ENCODE assay signal across 8 cellular contexts in the genomic region with DNA sequence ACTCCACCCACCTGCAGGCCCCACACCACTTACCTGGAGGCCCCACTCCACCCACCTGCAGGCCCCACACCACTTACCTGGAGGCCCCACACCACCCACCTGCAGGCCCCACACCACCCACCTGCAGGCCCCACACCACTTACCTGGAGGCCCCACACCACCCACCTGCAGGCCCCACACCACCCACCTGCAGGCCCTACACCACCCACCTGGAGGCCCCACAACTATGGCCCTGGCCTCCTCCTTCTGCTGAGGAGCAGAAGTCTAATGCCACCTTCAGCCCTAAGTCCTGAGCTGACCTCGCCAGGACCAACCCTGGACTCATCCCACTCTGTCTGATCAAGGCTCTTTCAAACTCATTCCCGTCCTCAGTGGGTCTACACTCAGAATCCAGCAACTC. TPM values are rescaled to one million over a fixed set of nuclear protein-coding genes. Genes with fewer than 3 reads are reported as not detected.
A peak's percentile ranks its signal among the peaks of the same experiment; 100 is the strongest.
DNase-seq lines count a peak whose midpoint lies in the region; ATAC-seq and TF ChIP-seq lines count a peak whose summit lies in the region.
"Not testable (repeated sequence)": the region's sequence is repeated elsewhere in the genome, so short reads cannot be mapped to it uniquely, and the experiment has no call there.

No MANE protein-coding gene starts in this region.

- not testable (repeated sequence) for H3K4me3 ChIP-seq in BLaER1; DND-41 (ENCODE audit: low read depth in 1 of 2, low read length in 2 of 2)

- H3K4me2 ChIP-seq in BLaER1: peak overlapping the region; percentile 95
- H3K4me2 ChIP-seq in DND-41 (ENCODE audit: insufficient read depth, low read length): not testable (repeated sequence)

- not testable (repeated sequence) for H3K27me3 ChIP-seq in BLaER1; DND-41 (ENCODE audit: insufficient read depth, low read length, poor library complexity)

- H3K36me3 ChIP-seq in BLaER1 (peaks cover 86% of the 10 kb centered on the region), DND-41 (ENCODE audit: insufficient read depth, low read length) (peaks cover 97% of the 10 kb centered on the region)

- peak overlapping the region; percentile 66; the same call in 1 of the 2 replicates for H3K27ac ChIP-seq in BLaER1
- not testable (repeated sequence) for H3K27ac ChIP-seq in DND-41 (ENCODE audit: low read length)

- H3K27ac Mint-ChIP-seq in activated CD8-positive, alpha-beta T cell treated with anti-CD3 and anti-CD28 coated beads, Interleukin-2, amount 10 ng/mL, durations not matched to agents 7 days and 5 days: peak overlapping the region; percentile 43
- peak overlapping the region; percentile 31 for H3K27ac Mint-ChIP-seq in activated naive CD8-positive, alpha-beta T cell treated with anti-CD3 and anti-CD28 coated beads, Interleukin-2, amount 10 ng/mL, durations not matched to agents 7 days and 5 days
- peak overlapping the region; percentile 27 for H3K27ac Mint-ChIP-seq in endothelial cell (ENCODE audit: unreplicated experiment)
- H3K27ac Mint-ChIP-seq in nephron progenitor cell: peak overlapping the region; percentile 95
- H3K27ac Mint-ChIP-seq in stimulated activated memory B cell treated with anti-CD40 and anti-IgM and Interleukin-4, amounts not matched to agents 10 μg/mL and 1 μg/mL and 100 μg/mL, for 72 hours: peak overlapping the region; percentile 71

- TF ChIP-seq CTCF in DND-41 (IDR thresholded peaks at IDR 0.05; ENCODE audit: borderline replicate concordance, extremely low read depth, low read length, poor library complexity, severe bottlenecking); endothelial cell (IDR thresholded peaks at IDR 0.05; ENCODE audit: unreplicated experiment); nephron progenitor cell (IDR thresholded peaks at IDR 0.05): not testable (repeated sequence)

- not testable (repeated sequence) for H3K9ac ChIP-seq in BLaER1; DND-41 (ENCODE audit: low read depth, low read length)

- not testable (repeated sequence) for DNase-seq in DND-41; activated CD8-positive, alpha-beta T cell treated with anti-CD3 and anti-CD28 coated beads, Interleukin-2, amount 10 ng/mL, durations not matched to agents 7 days and 5 days; activated naive CD8-positive, alpha-beta T cell treated with anti-CD3 and anti-CD28 coated beads, Interleukin-2, amount 10 ng/mL, durations not matched to agents 7 days and 5 days; endothelial cell (ENCODE audit: low spot score); nephron progenitor cell

- peaks cover 57% of the 10 kb centered on the region for H4K20me1 ChIP-seq in BLaER1
- peaks cover 11% of the 10 kb centered on the region for H4K20me1 ChIP-seq in DND-41 (ENCODE audit: insufficient read depth, low read length)

- not testable (repeated sequence) for H3K4me3 Mint-ChIP-seq in activated CD8-positive, alpha-beta T cell treated with anti-CD3 and anti-CD28 coated beads, Interleukin-2, amount 10 ng/mL, durations not matched to agents 7 days and 5 days; activated naive CD8-positive, alpha-beta T cell treated with anti-CD3 and anti-CD28 coated beads, Interleukin-2, amount 10 ng/mL, durations not matched to agents 7 days and 5 days; nephron progenitor cell; stimulated activated memory B cell treated with anti-CD40 and anti-IgM and Interleukin-4, amounts not matched to agents 10 μg/mL and 1 μg/mL and 100 μg/mL, for 72 hours
- peak overlapping the region; percentile 37 for H3K4me3 Mint-ChIP-seq in endothelial cell (ENCODE audit: unreplicated experiment)

- not testable (repeated sequence) for H3K9me3 Mint-ChIP-seq in activated CD8-positive, alpha-beta T cell treated with anti-CD3 and anti-CD28 coated beads, Interleukin-2, amount 10 ng/mL, durations not matched to agents 7 days and 5 days (ENCODE audit: insufficient read depth); activated naive CD8-positive, alpha-beta T cell treated with anti-CD3 and anti-CD28 coated beads, Interleukin-2, amount 10 ng/mL, durations not matched to agents 7 days and 5 days; endothelial cell (ENCODE audit: unreplicated experiment); nephron progenitor cell; stimulated activated memory B cell treated with anti-CD40 and anti-IgM and Interleukin-4, amounts not matched to agents 10 μg/mL and 1 μg/mL and 100 μg/mL, for 72 hours

- 0 out of 3 replicates have a peak, but pooled peaks have one; percentile 29 for ATAC-seq in DND-41 (ENCODE audit: insufficient read depth, low read depth)
- peak; percentile 8 for ATAC-seq in HG03045 (IDR thresholded peaks at IDR 0.05; ENCODE audit: unreplicated experiment)
- ATAC-seq in activated CD8-positive, alpha-beta T cell treated with anti-CD3 and anti-CD28 coated beads, Interleukin-2, amount 10 ng/mL, durations not matched to agents 7 days and 5 days; activated naive CD8-positive, alpha-beta T cell treated with anti-CD3 and anti-CD28 coated beads, Interleukin-2, amount 10 ng/mL, durations not matched to agents 7 days and 5 days (ENCODE audit: low read depth); stimulated activated memory B cell treated with anti-CD40 and anti-IgM and Interleukin-4, amounts not matched to agents 10 μg/mL and 1 μg/mL and 100 μg/mL, for 72 hours: not testable (repeated sequence)

- H3K79me2 ChIP-seq in DND-41 (ENCODE audit: insufficient read depth, low read length): not testable (repeated sequence)

- H3K9me3 ChIP-seq in BLaER1; DND-41 (ENCODE audit: insufficient read depth, low read length, severe bottlenecking): not testable (repeated sequence)

- H3K27me3 Mint-ChIP-seq in activated CD8-positive, alpha-beta T cell treated with anti-CD3 and anti-CD28 coated beads, Interleukin-2, amount 10 ng/mL, durations not matched to agents 7 days and 5 days (ENCODE audit: low read depth); activated naive CD8-positive, alpha-beta T cell treated with anti-CD3 and anti-CD28 coated beads, Interleukin-2, amount 10 ng/mL, durations not matched to agents 7 days and 5 days; endothelial cell (ENCODE audit: unreplicated experiment); nephron progenitor cell (ENCODE audit: low read depth, poor library complexity); stimulated activated memory B cell treated with anti-CD40 and anti-IgM and Interleukin-4, amounts not matched to agents 10 μg/mL and 1 μg/mL and 100 μg/mL, for 72 hours: not testable (repeated sequence)

- H2AFZ ChIP-seq in DND-41 (ENCODE audit: low read depth, low read length): not testable (repeated sequence)

- H3K4me1 ChIP-seq in BLaER1: peaks cover 51% of the 10 kb centered on the region
- H3K4me1 ChIP-seq in DND-41 (ENCODE audit: insufficient read depth, low read length): not testable (repeated sequence)

- CTCF ChIA-PET in activated CD8-positive, alpha-beta T cell treated with anti-CD3 and anti-CD28 coated beads, Interleukin-2, amount 10 ng/mL, durations not matched to agents 7 days and 5 days (lab: Charles Lee): interaction anchor here (1.7 kb wide), 1 partner anchor 75 kb away, joined by 5 read pairs; no protein-coding TSS in a partner anchor

- POLR2A ChIA-PET in activated CD8-positive, alpha-beta T cell treated with anti-CD3 and anti-CD28 coated beads, Interleukin-2, amount 10 ng/mL, durations not matched to agents 7 days and 5 days (lab: Charles Lee); activated naive CD8-positive, alpha-beta T cell treated with anti-CD3 and anti-CD28 coated beads, Interleukin-2, amount 10 ng/mL, durations not matched to agents 7 days and 5 days (lab: Charles Lee): not testable (repeated sequence)

- peaks cover 59% of the 10 kb centered on the region for H3K36me3 Mint-ChIP-seq in activated CD8-positive, alpha-beta T cell treated with anti-CD3 and anti-CD28 coated beads, Interleukin-2, amount 10 ng/mL, durations not matched to agents 7 days and 5 days (ENCODE audit: low read depth)
- peaks cover 27% of the 10 kb centered on the region for H3K36me3 Mint-ChIP-seq in activated naive CD8-positive, alpha-beta T cell treated with anti-CD3 and anti-CD28 coated beads, Interleukin-2, amount 10 ng/mL, durations not matched to agents 7 days and 5 days
- not testable (repeated sequence) for H3K36me3 Mint-ChIP-seq in endothelial cell (ENCODE audit: low read depth, unreplicated experiment); nephron progenitor cell (ENCODE audit: low read depth)
- H3K36me3 Mint-ChIP-seq in stimulated activated memory B cell treated with anti-CD40 and anti-IgM and Interleukin-4, amounts not matched to agents 10 μg/mL and 1 μg/mL and 100 μg/mL, for 72 hours: peaks cover 44% of the 10 kb centered on the region

- H3K4me1 Mint-ChIP-seq in activated CD8-positive, alpha-beta T cell treated with anti-CD3 and anti-CD28 coated beads, Interleukin-2, amount 10 ng/mL, durations not matched to agents 7 days and 5 days (ENCODE audit: low read depth); activated naive CD8-positive, alpha-beta T cell treated with anti-CD3 and anti-CD28 coated beads, Interleukin-2, amount 10 ng/mL, durations not matched to agents 7 days and 5 days; endothelial cell (ENCODE audit: unreplicated experiment); nephron progenitor cell: not testable (repeated sequence)
- H3K4me1 Mint-ChIP-seq in stimulated activated memory B cell treated with anti-CD40 and anti-IgM and Interleukin-4, amounts not matched to agents 10 μg/mL and 1 μg/mL and 100 μg/mL, for 72 hours: peaks cover 24% of the 10 kb centered on the region

RNA-seq across cellular contexts. Expression of gene NUP210, which starts 42.4 kb away (rescaled TPM):
- 100 to 1,000 TPM; 202 to 206 TPM for total RNA-seq in activated CD8-positive, alpha-beta T cell treated with anti-CD3 and anti-CD28 coated beads, Interleukin-2, amount 10 ng/mL, durations not matched to agents 7 days and 5 days
- 100 to 1,000 TPM; 163 to 170 TPM for total RNA-seq in activated naive CD8-positive, alpha-beta T cell treated with anti-CD3 and anti-CD28 coated beads, Interleukin-2, amount 10 ng/mL, durations not matched to agents 7 days and 5 days
- 3.0 TPM for total RNA-seq in endothelial cell (ENCODE audit: unreplicated experiment)

Comparison
In these comparisons a context has a peak if more than half of its experiments do, and no peak if none do; other contexts are left out.
1. H3K27ac Mint-ChIP-seq: peak in every context shown above with its lines; median percentile 95 in nephron progenitor cell; 71 in stimulated activated memory B cell treated with anti-CD40 and anti-IgM and Interleukin-4, amounts not matched to agents 10 μg/mL and 1 μg/mL and 100 μg/mL, for 72 hours; 43 in activated CD8-positive, alpha-beta T cell treated with anti-CD3 and anti-CD28 coated beads, Interleukin-2, amount 10 ng/mL, durations not matched to agents 7 days and 5 days; 31 in activated naive CD8-positive, alpha-beta T cell treated with anti-CD3 and anti-CD28 coated beads, Interleukin-2, amount 10 ng/mL, durations not matched to agents 7 days and 5 days; 27 in endothelial cell.
2. RNA of gene NUP210, which starts 42.4 kb away (total RNA-seq): 202 to 206 TPM in activated CD8-positive, alpha-beta T cell treated with anti-CD3 and anti-CD28 coated beads, Interleukin-2, amount 10 ng/mL, durations not matched to agents 7 days and 5 days and 163 to 170 TPM in activated naive CD8-positive, alpha-beta T cell treated with anti-CD3 and anti-CD28 coated beads, Interleukin-2, amount 10 ng/mL, durations not matched to agents 7 days and 5 days; 3.0 TPM in endothelial cell (single experiment); every median in the first group is over 10 times any median in the second.